Comparison of ENCODE assay signal across 10 cellular contexts in genomic region chr6:84027340-84028183, GRCh38. TPM values are rescaled to one million over a fixed set of nuclear protein-coding genes. Genes with fewer than 3 reads are reported as not detected.
A peak's percentile ranks its signal among the peaks of the same experiment; 100 is the strongest.
DNase-seq lines count a peak whose midpoint lies in the region; FAIRE-seq and TF ChIP-seq lines count a peak whose summit lies in the region.
"Had no signal": no experiment of that assay in that cellular context is flagged by ENCODE, and none has a peak within 500 bp of the region (broad histone marks: within the 10 kb centered on the region; RNA-seq: fewer than 3 reads in every experiment).

No MANE protein-coding gene starts in this region.

- WGBS in small intestine, 3 donors: 7 to 37% (median 31%) methylated on average over 5 of the region's 5 CpGs

- intact Hi-C loops in PC-9 (cut with micrococcal nuclease; ENCODE audit: unreplicated experiment): no loop called here

- no peaks in the 10 kb centered on the region for H3K9me3 ChIP-seq in PC-9 (ENCODE audit: insufficient read depth, low read depth)
- no peaks in the 10 kb centered on the region for H3K9me3 ChIP-seq in small intestine (ENCODE audit: control insufficient read depth, low read depth)

- peak; percentile 79 for DNase-seq in HT-29 (ENCODE audit: low spot score)
- peak; percentile 33 to 37 for DNase-seq in PC-9
- peak; percentile 35 for DNase-seq in fibroblast of the conjunctiva (ENCODE audit: low read depth)
- DNase-seq in small intestine: peak; percentile 57
- DNase-seq in activated CD4-positive, alpha-beta T cell treated with anti-CD3 and anti-CD28 coated beads, Interleukin-2, amount 10 ng/mL, durations not matched to agents 7 days and 5 days: no peak
- no peak for DNase-seq in RPMI8226
- DNase-seq in NCI-H1436 treated with DMSO at 0.1 percent for 48 hours (lab: John Stamatoyannopoulos, UW): no peak
- no peak for DNase-seq in stimulated activated CD4-positive, alpha-beta T cell treated with anti-CD3 and anti-CD28 coated beads, Interleukin-15, amount 100 ng/mL, for 24 hours
- DNase-seq: naive thymus-derived CD8-positive, alpha-beta T cell had no signal

- no peaks in the 10 kb centered on the region for H3K4me1 Mint-ChIP-seq in activated CD4-positive, alpha-beta T cell treated with anti-CD3 and anti-CD28 coated beads, Interleukin-2, amount 10 ng/mL, durations not matched to agents 7 days and 5 days
- H3K4me1 Mint-ChIP-seq: naive thymus-derived CD8-positive, alpha-beta T cell had no signal

- H3K4me3 Mint-ChIP-seq in activated CD4-positive, alpha-beta T cell treated with anti-CD3 and anti-CD28 coated beads, Interleukin-2, amount 10 ng/mL, durations not matched to agents 7 days and 5 days: no peak overlapping the region
- H3K4me3 Mint-ChIP-seq: naive thymus-derived CD8-positive, alpha-beta T cell had no signal

- H3K4me1 ChIP-seq in PC-9 (replicated peaks; ENCODE audit: insufficient read depth): no peaks in the 10 kb centered on the region
- peaks cover 0 to 3% of the 10 kb centered on the region in 2 donors for H3K4me1 ChIP-seq in small intestine (ENCODE audit: control insufficient read depth in 2 of 2, insufficient read depth in 1 of 2, low read depth in 1 of 2, low read length in 1 of 2)

- H3K27ac ChIP-seq in PC-9 (no peak overlapping the region), small intestine (ENCODE audit: low read depth in 1 of 2, low read length in 1 of 2) (peak overlapping the region; percentile 8 to 73)
- H3K27ac ChIP-seq: HL-60 had no signal

- H3K9me2 ChIP-seq in PC-9 (ENCODE audit: insufficient read depth): no peaks in the 10 kb centered on the region

- no peak overlapping the region for H2AFZ ChIP-seq in PC-9

- H3K4me3 ChIP-seq in PC-9: no peak overlapping the region
- H3K4me3 ChIP-seq in small intestine (ENCODE audit: low read depth in 1 of 2, low read length in 2 of 2): no peak overlapping the region

- no peak overlapping the region for H3K27ac Mint-ChIP-seq in activated CD4-positive, alpha-beta T cell treated with anti-CD3 and anti-CD28 coated beads, Interleukin-2, amount 10 ng/mL, durations not matched to agents 7 days and 5 days
- H3K27ac Mint-ChIP-seq: naive thymus-derived CD8-positive, alpha-beta T cell had no signal

- no peak for TF ChIP-seq CTCF in PC-9 (conservative IDR thresholded peaks at IDR 0.05)

- no peaks in the 10 kb centered on the region; the same call in 1 of the 2 replicates for H3F3A ChIP-seq in PC-9 (ENCODE audit: insufficient read depth, low read depth)

- H3K36me3 Mint-ChIP-seq in activated CD4-positive, alpha-beta T cell treated with anti-CD3 and anti-CD28 coated beads, Interleukin-2, amount 10 ng/mL, durations not matched to agents 7 days and 5 days (ENCODE audit: low read depth): no peaks in the 10 kb centered on the region

- no TSS peak for BruUV-seq in PC-9 (replicated peaks; lab: Mats Ljungman, UMichigan)

- H3K36me3 ChIP-seq in PC-9 (ENCODE audit: low read depth): no peaks in the 10 kb centered on the region
- no peaks in the 10 kb centered on the region for H3K36me3 ChIP-seq in small intestine (ENCODE audit: control insufficient read depth in 2 of 2, insufficient read depth in 2 of 2, low read length in 2 of 2)

- peaks cover 5% of the 10 kb centered on the region for H3K9me3 Mint-ChIP-seq in activated CD4-positive, alpha-beta T cell treated with anti-CD3 and anti-CD28 coated beads, Interleukin-2, amount 10 ng/mL, durations not matched to agents 7 days and 5 days

- FAIRE-seq in small intestine (lab: Jason Lieb, UNC): no peak

- no peaks in the 10 kb centered on the region for H3K27me3 ChIP-seq in PC-9 (ENCODE audit: insufficient read depth, low read depth)
- H3K27me3 ChIP-seq in small intestine (ENCODE audit: control insufficient read depth in 2 of 2, insufficient read depth in 2 of 2, low read length in 2 of 2): no peaks in the 10 kb centered on the region

- H3K4me2 ChIP-seq in PC-9: peak overlapping the region; percentile 19; the same call in 1 of the 2 replicates

- H4K20me1 ChIP-seq in PC-9 (ENCODE audit: insufficient read depth): no peaks in the 10 kb centered on the region

- POLR2A ChIA-PET in PC-9 (lab: Charles Lee; ENCODE audit: unreplicated experiment): no interaction called here
- POLR2A ChIA-PET in activated CD4-positive, alpha-beta T cell treated with anti-CD3 and anti-CD28 coated beads, Interleukin-2, amount 10 ng/mL, durations not matched to agents 7 days and 5 days (lab: Charles Lee): no interaction called here

- peaks cover 13% of the 10 kb centered on the region for H3K27me3 Mint-ChIP-seq in activated CD4-positive, alpha-beta T cell treated with anti-CD3 and anti-CD28 coated beads, Interleukin-2, amount 10 ng/mL, durations not matched to agents 7 days and 5 days

- CTCF ChIA-PET in PC-9 (lab: Charles Lee): no interaction called here
- CTCF ChIA-PET in activated CD4-positive, alpha-beta T cell treated with anti-CD3 and anti-CD28 coated beads, Interleukin-2, amount 10 ng/mL, durations not matched to agents 7 days and 5 days (lab: Charles Lee): no interaction called here

- H3K79me2 ChIP-seq in PC-9 (ENCODE audit: low read depth): no peaks in the 10 kb centered on the region

RNA-seq across cellular contexts. Expression of gene MRAP2, which starts 6.0 kb away (rescaled TPM):
- total RNA-seq in HT-29 (2014; rRNA removed; shearing (Covaris generic)): 7.6 and 10.5 TPM in 2 replicates
- not detected in 2 replicates for total RNA-seq in PC-9 (2021)
- 1 to 10 TPM in 2 of 3 donors, under 1 TPM in 1; 0.67 to 6.9 (median 1.9) TPM for polyA plus RNA-seq in small intestine
- not detected for total RNA-seq in activated CD4-positive, alpha-beta T cell treated with anti-CD3 and anti-CD28 coated beads, Interleukin-2, amount 10 ng/mL, durations not matched to agents 7 days and 5 days
- total RNA-seq: naive thymus-derived CD8-positive, alpha-beta T cell had no signal
- polyA plus RNA-seq: naive thymus-derived CD8-positive, alpha-beta T cell had no signal

Comparison
In these comparisons a context has a peak if more than half of its experiments do, and no peak if none do; other contexts are left out.
1. DNase-seq: peak in HT-29 (single experiment), PC-9 (2 of 2), fibroblast of the conjunctiva (single experiment) and small intestine (single experiment); none in activated CD4-positive, alpha-beta T cell treated with anti-CD3 and anti-CD28 coated beads, Interleukin-2, amount 10 ng/mL, durations not matched to agents 7 days and 5 days (single experiment), RPMI8226 (single experiment), NCI-H1436 treated with DMSO at 0.1 percent for 48 hours (single experiment) and stimulated activated CD4-positive, alpha-beta T cell treated with anti-CD3 and anti-CD28 coated beads, Interleukin-15, amount 100 ng/mL, for 24 hours (single experiment).